In genomic region chr10:96044686-96045085, GRCh38 we compare ENCODE assay signal across 8 cellular contexts. TPM values are rescaled to one million over a fixed set of nuclear protein-coding genes. Genes with fewer than 3 reads are reported as not detected.
A peak's percentile ranks its signal among the peaks of the same experiment; 100 is the strongest.
DNase-seq lines count a peak whose midpoint lies in the region; ATAC-seq, FAIRE-seq and TF ChIP-seq lines count a peak whose summit lies in the region.

No MANE protein-coding gene starts in this region.

- no peaks in the 10 kb centered on the region for H3K9me3 ChIP-seq in CD8-positive, alpha-beta memory T cell (ENCODE audit: low read length)
- H3K9me3 ChIP-seq in ascending aorta (no peaks in the 10 kb centered on the region), left lung (no peaks in the 10 kb centered on the region), transverse colon (no peaks in the 10 kb centered on the region)

- H3K36me3 Mint-ChIP-seq in CD8-positive, alpha-beta memory T cell: peaks cover 0 to 30% (median 1%) of the 10 kb centered on the region in 3 donors

- CTCF ChIA-PET in CD8-positive, alpha-beta memory T cell (lab: Charles Lee): interaction anchor here (2.0 kb wide), 1 partner anchor 85 kb away, joined by 5 read pairs; the partner anchor contains the start of gene ZNF518A

- DNase-seq in CD8-positive, alpha-beta memory T cell: no peak
- DNase-seq in M059J (ENCODE audit: low read depth): peak; percentile 4
- DNase-seq in ascending aorta (ENCODE audit: low spot score in 2 of 2): no peak
- DNase-seq in left lung: no peak
- DNase-seq in transverse colon: no peak
- DNase-seq in D721Med (ENCODE audit: insufficient read length, low spot score): no peak

- no peaks in the 10 kb centered on the region for H3K27me3 Mint-ChIP-seq in CD8-positive, alpha-beta memory T cell

- H3K27ac ChIP-seq in CD8-positive, alpha-beta memory T cell (ENCODE audit: low read depth, low read length): peak overlapping the region; percentile 67
- peak overlapping the region; percentile 85 to 87 for H3K27ac ChIP-seq in ascending aorta
- peak overlapping the region; percentile 87 to 92 for H3K27ac ChIP-seq in left lung
- peak overlapping the region; percentile 88 to 95 (median 92) for H3K27ac ChIP-seq in transverse colon

- POLR2A ChIA-PET in CD8-positive, alpha-beta memory T cell (lab: Charles Lee): interaction anchor here (0.9 to 2.2 kb wide), 2 partner anchors 45 to 85 kb away, joined by 3 to 14 read pairs; no protein-coding TSS in a partner anchor

- H3K36me3 ChIP-seq in CD8-positive, alpha-beta memory T cell (ENCODE audit: insufficient read depth, low read length): no peaks in the 10 kb centered on the region
- no peaks in the 10 kb centered on the region for H3K36me3 ChIP-seq in ascending aorta
- peaks cover 0 to 3% of the 10 kb centered on the region in 2 donors for H3K36me3 ChIP-seq in left lung
- H3K36me3 ChIP-seq in transverse colon: no peaks in the 10 kb centered on the region

- H3K4me3 Mint-ChIP-seq in CD8-positive, alpha-beta memory T cell: peak overlapping the region; percentile 87 to 98 (median 92)

- H3K27ac Mint-ChIP-seq in CD8-positive, alpha-beta memory T cell: peak overlapping the region; percentile 64 to 94 (median 91)

- TF ChIP-seq POLR2A in transverse colon (IDR thresholded peaks at IDR 0.05): no peak

- no peaks in the 10 kb centered on the region for H3K27me3 ChIP-seq in CD8-positive, alpha-beta memory T cell (ENCODE audit: insufficient read depth, low read length, poor library complexity, severe bottlenecking)
- no peaks in the 10 kb centered on the region for H3K27me3 ChIP-seq in ascending aorta
- H3K27me3 ChIP-seq in left lung: no peaks in the 10 kb centered on the region
- H3K27me3 ChIP-seq in transverse colon: no peaks in the 10 kb centered on the region

- ATAC-seq in left lung (peak; percentile 5), GM19467 (IDR thresholded peaks at IDR 0.05; ENCODE audit: unreplicated experiment) (no peak), HG02759 (IDR thresholded peaks at IDR 0.05; ENCODE audit: unreplicated experiment) (no peak)

- 8 to 31% methylated on average over 4 to 9 of the region's 9 CpGs for WGBS in transverse colon (ENCODE audit: low coverage in 1 of 2), 2 donors

- H3K9me3 Mint-ChIP-seq in CD8-positive, alpha-beta memory T cell: no peaks in the 10 kb centered on the region

- no peak for TF ChIP-seq EP300 in transverse colon (IDR thresholded peaks at IDR 0.05; ENCODE audit: low read depth)

- intact Hi-C loops in ascending aorta (cut with DNase I): loop anchor here (5.0 kb wide), 2 partner anchors 137 to 167 kb away; partner anchors contain the start of gene CC2D2B
- intact Hi-C loops in left lung (cut with DNase I): no loop called here
- intact Hi-C loops in transverse colon (cut with DNase I; ENCODE audit: low total_unique reads): no loop called here

- in situ Hi-C loops in transverse colon (cut with MboI; ENCODE audit: low pct_ligation_motif_present in 1 of 4, low pct_unique_long_range_greater_than_20kb in 1 of 4, low sequenced_read_pairs in 3 of 4): no loop called here

- no peak for FAIRE-seq in D721Med (lab: Jason Lieb, UNC)

- TF ChIP-seq CTCF in ascending aorta (IDR thresholded peaks at IDR 0.05) (no peak), left lung (IDR thresholded peaks at IDR 0.05) (no peak), transverse colon (IDR thresholded peaks at IDR 0.05) (no peak), D721Med (IDR thresholded peaks at IDR 0.05; ENCODE audit: insufficient read depth, missing control alignments) (no peak)

- H3K4me3 ChIP-seq in CD8-positive, alpha-beta memory T cell (ENCODE audit: low read length): peak overlapping the region; percentile 72
- H3K4me3 ChIP-seq in ascending aorta (peak overlapping the region; percentile 89 to 93), left lung (peak overlapping the region; percentile 72 to 79), transverse colon (peak overlapping the region in 3 of 4 donors; percentile 71 to 86 (median 82))

- peaks cover 18% of the 10 kb centered on the region for H3K4me1 ChIP-seq in CD8-positive, alpha-beta memory T cell (ENCODE audit: insufficient read depth, low read length)
- H3K4me1 ChIP-seq in ascending aorta: peaks cover 2 to 3% of the 10 kb centered on the region in 2 donors
- H3K4me1 ChIP-seq in left lung: peaks cover 0 to 30% of the 10 kb centered on the region in 2 donors
- peaks cover 6 to 35% (median 17%) of the 10 kb centered on the region in 4 donors for H3K4me1 ChIP-seq in transverse colon

- H3K4me1 Mint-ChIP-seq in CD8-positive, alpha-beta memory T cell: peaks cover 53 to 64% (median 61%) of the 10 kb centered on the region in 3 donors

RNA-seq across cellular contexts. Expression of gene CCNJ, which starts 1.3 kb away (rescaled TPM):
- 10 to 100 TPM in 1 of 2 experiments, 1 to 10 TPM in 1; 9.4 to 10.0 TPM for total RNA-seq in CD8-positive, alpha-beta memory T cell
- polyA plus RNA-seq in CD8-positive, alpha-beta memory T cell: 1.1 TPM
- 3.8 and 4.1 TPM in 2 replicates for total RNA-seq in M059J (2014; rRNA removed; shearing (Covaris generic))
- 6.0 TPM for total RNA-seq in ascending aorta
- total RNA-seq in left lung: 1 to 10 TPM; 7.9 TPM
- 1 to 10 TPM in 3 of 4 donors, under 1 TPM in 1; 1.00 to 7.1 (median 5.6) TPM for total RNA-seq in transverse colon
